Comparison of ENCODE assay signal across 1 cellular context in the genomic region with DNA sequence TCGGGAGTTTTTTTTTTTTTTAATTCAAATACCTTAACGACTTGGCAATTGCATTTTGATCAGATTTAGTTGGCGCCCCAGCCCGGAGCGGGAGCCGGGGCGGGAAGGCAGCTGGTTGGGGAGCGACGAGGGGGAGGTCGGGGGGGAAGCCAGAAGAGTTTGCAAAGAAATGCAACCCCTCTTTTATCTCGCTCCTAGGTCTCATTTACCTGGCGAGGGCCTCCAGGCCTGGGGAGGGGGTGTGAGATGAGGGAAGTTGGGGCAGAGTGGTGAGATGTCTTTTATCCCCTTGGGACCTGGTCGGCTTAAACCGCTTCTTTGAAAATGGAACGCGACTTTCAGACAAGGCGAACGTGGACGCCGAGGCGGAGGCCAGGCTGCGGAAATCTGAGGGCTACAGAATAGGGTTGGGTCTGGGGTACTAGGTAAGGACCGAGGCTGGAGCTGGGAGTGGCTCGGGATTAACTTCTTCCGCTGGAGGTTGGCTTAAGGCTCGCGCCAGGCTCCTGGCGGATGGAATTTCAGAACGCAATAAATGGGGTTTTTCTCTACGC.
TF ChIP-seq lines count a peak whose summit lies in the region.

No MANE protein-coding gene starts in this region.

TF ChIP-seq in SK-N-SH, 30 proteins besides CTCF, POLR2A, EP300 and RAD21:
- TF ChIP-seq FOSL2 (IDR thresholded peaks at IDR 0.05; ENCODE audit: borderline replicate concordance, low read depth) (no peak), NFIC (IDR thresholded peaks at IDR 0.05; ENCODE audit: borderline replicate concordance) (no peak), CHD2 (IDR thresholded peaks at IDR 0.05; ENCODE audit: low read length, partially characterized antibody) (no peak), TCF12 (IDR thresholded peaks at IDR 0.05) (no peak), PBX3 (IDR thresholded peaks at IDR 0.05) (no peak), SIN3A (IDR thresholded peaks at IDR 0.05; ENCODE audit: borderline replicate concordance, low read depth, low read length) (no peak), GATA2 (CRISPR knock-in tag; IDR thresholded peaks at IDR 0.05) (no peak), FOXJ3 (CRISPR knock-in tag; IDR thresholded peaks at IDR 0.05) (no peak), JUND (IDR thresholded peaks at IDR 0.05) (no peak), RFX5 (IDR thresholded peaks at IDR 0.05; ENCODE audit: low read length) (no peak), SMC3 (IDR thresholded peaks at IDR 0.05; ENCODE audit: low read depth, low read length) (no peak), ZBTB33 (IDR thresholded peaks at IDR 0.05; ENCODE audit: borderline replicate concordance, low read depth) (no peak), POLR2AphosphoS5 (IDR thresholded peaks at IDR 0.05; ENCODE audit: low read depth, low read length) (no peak), TAF1 (IDR thresholded peaks at IDR 0.05; ENCODE audit: borderline replicate concordance, low read depth, low read length) (no peak)
- TF ChIP-seq, protein P1, sequence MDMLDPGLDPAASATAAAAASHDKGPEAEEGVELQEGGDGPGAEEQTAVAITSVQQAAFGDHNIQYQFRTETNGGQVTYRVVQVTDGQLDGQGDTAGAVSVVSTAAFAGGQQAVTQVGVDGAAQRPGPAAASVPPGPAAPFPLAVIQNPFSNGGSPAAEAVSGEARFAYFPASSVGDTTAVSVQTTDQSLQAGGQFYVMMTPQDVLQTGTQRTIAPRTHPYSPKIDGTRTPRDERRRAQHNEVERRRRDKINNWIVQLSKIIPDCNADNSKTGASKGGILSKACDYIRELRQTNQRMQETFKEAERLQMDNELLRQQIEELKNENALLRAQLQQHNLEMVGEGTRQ (IDR thresholded peaks at IDR 0.05; ENCODE audit: borderline replicate concordance, low read depth, low read length) = no peak
- TF ChIP-seq, protein P2, sequence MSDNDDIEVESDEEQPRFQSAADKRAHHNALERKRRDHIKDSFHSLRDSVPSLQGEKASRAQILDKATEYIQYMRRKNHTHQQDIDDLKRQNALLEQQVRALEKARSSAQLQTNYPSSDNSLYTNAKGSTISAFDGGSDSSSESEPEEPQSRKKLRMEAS (IDR thresholded peaks at IDR 0.05; ENCODE audit: low read depth) = no peak
- TF ChIP-seq, protein P3, sequence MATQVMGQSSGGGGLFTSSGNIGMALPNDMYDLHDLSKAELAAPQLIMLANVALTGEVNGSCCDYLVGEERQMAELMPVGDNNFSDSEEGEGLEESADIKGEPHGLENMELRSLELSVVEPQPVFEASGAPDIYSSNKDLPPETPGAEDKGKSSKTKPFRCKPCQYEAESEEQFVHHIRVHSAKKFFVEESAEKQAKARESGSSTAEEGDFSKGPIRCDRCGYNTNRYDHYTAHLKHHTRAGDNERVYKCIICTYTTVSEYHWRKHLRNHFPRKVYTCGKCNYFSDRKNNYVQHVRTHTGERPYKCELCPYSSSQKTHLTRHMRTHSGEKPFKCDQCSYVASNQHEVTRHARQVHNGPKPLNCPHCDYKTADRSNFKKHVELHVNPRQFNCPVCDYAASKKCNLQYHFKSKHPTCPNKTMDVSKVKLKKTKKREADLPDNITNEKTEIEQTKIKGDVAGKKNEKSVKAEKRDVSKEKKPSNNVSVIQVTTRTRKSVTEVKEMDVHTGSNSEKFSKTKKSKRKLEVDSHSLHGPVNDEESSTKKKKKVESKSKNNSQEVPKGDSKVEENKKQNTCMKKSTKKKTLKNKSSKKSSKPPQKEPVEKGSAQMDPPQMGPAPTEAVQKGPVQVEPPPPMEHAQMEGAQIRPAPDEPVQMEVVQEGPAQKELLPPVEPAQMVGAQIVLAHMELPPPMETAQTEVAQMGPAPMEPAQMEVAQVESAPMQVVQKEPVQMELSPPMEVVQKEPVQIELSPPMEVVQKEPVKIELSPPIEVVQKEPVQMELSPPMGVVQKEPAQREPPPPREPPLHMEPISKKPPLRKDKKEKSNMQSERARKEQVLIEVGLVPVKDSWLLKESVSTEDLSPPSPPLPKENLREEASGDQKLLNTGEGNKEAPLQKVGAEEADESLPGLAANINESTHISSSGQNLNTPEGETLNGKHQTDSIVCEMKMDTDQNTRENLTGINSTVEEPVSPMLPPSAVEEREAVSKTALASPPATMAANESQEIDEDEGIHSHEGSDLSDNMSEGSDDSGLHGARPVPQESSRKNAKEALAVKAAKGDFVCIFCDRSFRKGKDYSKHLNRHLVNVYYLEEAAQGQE (IDR thresholded peaks at IDR 0.05; ENCODE audit: low read depth, low read length) = no peak
